In the genomic region with DNA sequence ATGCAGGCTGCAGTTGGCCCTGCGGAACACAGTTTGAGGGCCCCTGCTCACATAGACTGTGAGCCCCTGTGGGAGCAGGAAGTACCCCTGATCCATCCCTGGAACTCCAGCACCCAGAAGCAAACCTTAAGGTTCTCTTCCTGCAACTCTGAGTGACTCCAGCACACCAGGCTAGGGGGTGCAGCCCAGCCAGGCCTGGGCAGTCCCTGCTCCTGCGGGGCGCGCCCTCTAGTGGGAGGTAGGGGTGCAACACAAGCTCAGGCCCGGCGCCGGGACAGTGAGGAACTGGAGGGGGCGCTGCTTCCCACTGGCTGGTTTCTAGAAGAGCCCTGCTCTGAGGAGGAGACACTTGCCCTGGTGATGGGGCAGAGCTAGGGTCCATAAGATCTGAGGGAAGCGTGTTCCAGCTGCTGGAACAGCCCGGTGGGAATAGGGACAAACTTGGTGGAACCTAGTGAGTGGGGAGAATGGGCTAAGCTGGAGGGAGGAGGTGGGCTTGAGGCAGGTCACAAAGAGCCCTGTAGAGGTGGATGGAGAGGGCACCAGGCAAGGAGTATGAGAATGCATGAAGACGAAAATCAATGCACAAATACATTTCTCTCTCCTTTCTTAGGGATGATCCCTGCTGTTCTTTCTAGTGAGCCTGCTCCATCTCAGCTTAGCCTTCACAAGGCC, we compare ENCODE assay signal across 1 cellular context.
A peak's percentile ranks its signal among the peaks of the same experiment; 100 is the strongest.
TF ChIP-seq lines count a peak whose summit lies in the region.

No MANE protein-coding gene starts in this region.

TF ChIP-seq in HepG2, 621 proteins besides CTCF, POLR2A, EP300 and RAD21 (continued from another document):
- TF ChIP-seq ZNF646 (CRISPR knock-in tag; IDR thresholded peaks at IDR 0.05) (no peak), ZC3H13 (CRISPR knock-in tag; IDR thresholded peaks at IDR 0.05) (no peak), ZNF574 (CRISPR knock-in tag; IDR thresholded peaks at IDR 0.05) (peak; percentile 28; the same call in 1 of the 2 replicates), KDM2A (CRISPR knock-in tag; IDR thresholded peaks at IDR 0.05; ENCODE audit: borderline replicate concordance, low read depth) (peak; percentile 54; the same call in 1 of the 2 replicates), AFF4 (CRISPR knock-in tag; IDR thresholded peaks at IDR 0.05) (no peak), KAT2B (IDR thresholded peaks at IDR 0.05; ENCODE audit: borderline replicate concordance, low read depth, low read length) (no peak), ZNF788 (CRISPR knock-in tag; IDR thresholded peaks at IDR 0.05; ENCODE audit: borderline replicate concordance) (0 out of 2 replicates have a peak, but pooled peaks have one; percentile 36)
- TF ChIP-seq, protein P1, sequence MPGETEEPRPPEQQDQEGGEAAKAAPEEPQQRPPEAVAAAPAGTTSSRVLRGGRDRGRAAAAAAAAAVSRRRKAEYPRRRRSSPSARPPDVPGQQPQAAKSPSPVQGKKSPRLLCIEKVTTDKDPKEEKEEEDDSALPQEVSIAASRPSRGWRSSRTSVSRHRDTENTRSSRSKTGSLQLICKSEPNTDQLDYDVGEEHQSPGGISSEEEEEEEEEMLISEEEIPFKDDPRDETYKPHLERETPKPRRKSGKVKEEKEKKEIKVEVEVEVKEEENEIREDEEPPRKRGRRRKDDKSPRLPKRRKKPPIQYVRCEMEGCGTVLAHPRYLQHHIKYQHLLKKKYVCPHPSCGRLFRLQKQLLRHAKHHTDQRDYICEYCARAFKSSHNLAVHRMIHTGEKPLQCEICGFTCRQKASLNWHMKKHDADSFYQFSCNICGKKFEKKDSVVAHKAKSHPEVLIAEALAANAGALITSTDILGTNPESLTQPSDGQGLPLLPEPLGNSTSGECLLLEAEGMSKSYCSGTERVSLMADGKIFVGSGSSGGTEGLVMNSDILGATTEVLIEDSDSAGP (CRISPR knock-in tag; IDR thresholded peaks at IDR 0.05; ENCODE audit: borderline replicate concordance), result peak; percentile 52; the same call in 1 of the 2 replicates
- TF ChIP-seq, protein P2, sequence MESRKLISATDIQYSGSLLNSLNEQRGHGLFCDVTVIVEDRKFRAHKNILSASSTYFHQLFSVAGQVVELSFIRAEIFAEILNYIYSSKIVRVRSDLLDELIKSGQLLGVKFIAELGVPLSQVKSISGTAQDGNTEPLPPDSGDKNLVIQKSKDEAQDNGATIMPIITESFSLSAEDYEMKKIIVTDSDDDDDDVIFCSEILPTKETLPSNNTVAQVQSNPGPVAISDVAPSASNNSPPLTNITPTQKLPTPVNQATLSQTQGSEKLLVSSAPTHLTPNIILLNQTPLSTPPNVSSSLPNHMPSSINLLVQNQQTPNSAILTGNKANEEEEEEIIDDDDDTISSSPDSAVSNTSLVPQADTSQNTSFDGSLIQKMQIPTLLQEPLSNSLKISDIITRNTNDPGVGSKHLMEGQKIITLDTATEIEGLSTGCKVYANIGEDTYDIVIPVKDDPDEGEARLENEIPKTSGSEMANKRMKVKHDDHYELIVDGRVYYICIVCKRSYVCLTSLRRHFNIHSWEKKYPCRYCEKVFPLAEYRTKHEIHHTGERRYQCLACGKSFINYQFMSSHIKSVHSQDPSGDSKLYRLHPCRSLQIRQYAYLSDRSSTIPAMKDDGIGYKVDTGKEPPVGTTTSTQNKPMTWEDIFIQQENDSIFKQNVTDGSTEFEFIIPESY (CRISPR knock-in tag; IDR thresholded peaks at IDR 0.05), result peak; percentile 99
